Comparison of ENCODE assay signal across 12 cellular contexts in the genomic region with DNA sequence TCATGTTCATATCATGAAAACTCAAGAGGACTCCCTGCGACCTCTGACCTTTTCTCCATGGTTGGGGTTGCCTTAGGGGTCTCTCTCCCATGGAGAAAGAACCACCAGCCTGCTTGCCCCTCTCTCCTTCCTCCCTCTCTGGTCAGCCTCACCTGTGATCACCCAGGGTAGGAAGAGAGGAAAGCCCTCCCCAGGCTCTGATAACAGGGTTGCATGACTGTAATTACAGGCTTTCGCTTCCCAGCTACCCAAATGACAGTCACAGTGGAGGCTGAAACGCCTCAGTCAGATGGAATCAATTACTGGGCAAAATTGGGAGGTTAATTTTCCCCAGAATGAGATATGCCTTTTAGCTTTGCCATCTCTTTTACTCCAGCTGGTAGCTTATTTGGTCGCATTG.
"Had no signal": no experiment of that assay in that cellular context is flagged by ENCODE, and none has a peak within 500 bp of the region (broad histone marks: within the 10 kb centered on the region; RNA-seq: fewer than 3 reads in every experiment).

No MANE protein-coding gene starts in this region.

- H3K36me3 Mint-ChIP-seq: activated naive CD8-positive, alpha-beta T cell treated with anti-CD3 and anti-CD28 coated beads, Interleukin-2, amount 10 ng/mL, durations not matched to agents 7 days and 5 days; natural killer cell treated with Interleukin-12 subunit alpha and Interleukin-12 subunit beta and Interleukin-15 and Interleukin-18, amount 100 ng/mL, for 72 hours had no signal

- H3K27ac Mint-ChIP-seq: activated CD4-positive, alpha-beta T cell treated with anti-CD3 and anti-CD28 coated beads for 36 hours; activated CD8-positive, alpha-beta T cell treated with anti-CD3 and anti-CD28 coated beads for 36 hours; activated naive CD8-positive, alpha-beta T cell treated with anti-CD3 and anti-CD28 coated beads, Interleukin-2, amount 10 ng/mL, durations not matched to agents 7 days and 5 days; natural killer cell treated with Interleukin-12 subunit alpha and Interleukin-12 subunit beta and Interleukin-15 and Interleukin-18, amount 100 ng/mL, for 72 hours had no signal

- H3K27me3 ChIP-seq: left lung had no signal

- DNase-seq: activated CD4-positive, alpha-beta T cell treated with anti-CD3 and anti-CD28 coated beads for 36 hours; activated CD8-positive, alpha-beta memory T cell treated with anti-CD3 and anti-CD28 coated beads, Interleukin-2, amount 50 U/mL, for 4 hours; activated CD8-positive, alpha-beta T cell treated with anti-CD3 and anti-CD28 coated beads for 36 hours; activated naive CD8-positive, alpha-beta T cell treated with anti-CD3 and anti-CD28 coated beads, Interleukin-2, amount 10 ng/mL, durations not matched to agents 7 days and 5 days; aorta; dorsolateral prefrontal cortex; left lung; stimulated activated CD4-positive, alpha-beta T cell treated with anti-CD3 and anti-CD28 coated beads, Interleukin-4, amount 100 ng/mL, for 1 hour; stimulated activated CD8-positive, alpha-beta memory T cell treated with anti-CD3 and anti-CD28 coated beads, Interleukin-4, amount 100 ng/mL, for 48 hours; stimulated activated naive CD8-positive, alpha-beta T cell treated with anti-CD3 and anti-CD28 coated beads, Interleukin-15, Interleukin-2, amounts not matched to agents 100 U/mL and 50 U/mL, for 24 hours; WERI-Rb-1 had no signal

- H3K4me1 ChIP-seq: left lung had no signal

- H3K27ac ChIP-seq: dorsolateral prefrontal cortex, left lung, WERI-Rb-1 had no signal

- H3K4me1 Mint-ChIP-seq: activated CD4-positive, alpha-beta T cell treated with anti-CD3 and anti-CD28 coated beads for 36 hours; activated naive CD8-positive, alpha-beta T cell treated with anti-CD3 and anti-CD28 coated beads, Interleukin-2, amount 10 ng/mL, durations not matched to agents 7 days and 5 days had no signal

- H3K9me3 Mint-ChIP-seq: activated CD8-positive, alpha-beta T cell treated with anti-CD3 and anti-CD28 coated beads for 36 hours; activated naive CD8-positive, alpha-beta T cell treated with anti-CD3 and anti-CD28 coated beads, Interleukin-2, amount 10 ng/mL, durations not matched to agents 7 days and 5 days had no signal

- H3K9me3 ChIP-seq: left lung had no signal

- H3K36me3 ChIP-seq: left lung, WERI-Rb-1 had no signal

- H3K27me3 Mint-ChIP-seq: activated CD4-positive, alpha-beta T cell treated with anti-CD3 and anti-CD28 coated beads for 36 hours; activated CD8-positive, alpha-beta T cell treated with anti-CD3 and anti-CD28 coated beads for 36 hours; activated naive CD8-positive, alpha-beta T cell treated with anti-CD3 and anti-CD28 coated beads, Interleukin-2, amount 10 ng/mL, durations not matched to agents 7 days and 5 days; natural killer cell treated with Interleukin-12 subunit alpha and Interleukin-12 subunit beta and Interleukin-15 and Interleukin-18, amount 100 ng/mL, for 72 hours had no signal

- H3K4me3 ChIP-seq: dorsolateral prefrontal cortex, left lung had no signal

- H3K4me3 Mint-ChIP-seq: activated CD4-positive, alpha-beta T cell treated with anti-CD3 and anti-CD28 coated beads for 36 hours; activated CD8-positive, alpha-beta T cell treated with anti-CD3 and anti-CD28 coated beads for 36 hours; activated naive CD8-positive, alpha-beta T cell treated with anti-CD3 and anti-CD28 coated beads, Interleukin-2, amount 10 ng/mL, durations not matched to agents 7 days and 5 days; natural killer cell treated with Interleukin-12 subunit alpha and Interleukin-12 subunit beta and Interleukin-15 and Interleukin-18, amount 100 ng/mL, for 72 hours had no signal

- ATAC-seq: activated CD4-positive, alpha-beta T cell treated with anti-CD3 and anti-CD28 coated beads for 36 hours; activated CD8-positive, alpha-beta T cell treated with anti-CD3 and anti-CD28 coated beads for 36 hours; left lung; natural killer cell treated with Interleukin-12 subunit alpha and Interleukin-12 subunit beta and Interleukin-15 and Interleukin-18, amount 100 ng/mL, for 72 hours; stimulated activated naive CD8-positive, alpha-beta T cell treated with anti-CD3 and anti-CD28 coated beads, Interleukin-15, Interleukin-2, amounts not matched to agents 100 U/mL and 50 U/mL, for 24 hours had no signal
